Comparison of ENCODE assay signal across 14 cellular contexts in the genomic region with DNA sequence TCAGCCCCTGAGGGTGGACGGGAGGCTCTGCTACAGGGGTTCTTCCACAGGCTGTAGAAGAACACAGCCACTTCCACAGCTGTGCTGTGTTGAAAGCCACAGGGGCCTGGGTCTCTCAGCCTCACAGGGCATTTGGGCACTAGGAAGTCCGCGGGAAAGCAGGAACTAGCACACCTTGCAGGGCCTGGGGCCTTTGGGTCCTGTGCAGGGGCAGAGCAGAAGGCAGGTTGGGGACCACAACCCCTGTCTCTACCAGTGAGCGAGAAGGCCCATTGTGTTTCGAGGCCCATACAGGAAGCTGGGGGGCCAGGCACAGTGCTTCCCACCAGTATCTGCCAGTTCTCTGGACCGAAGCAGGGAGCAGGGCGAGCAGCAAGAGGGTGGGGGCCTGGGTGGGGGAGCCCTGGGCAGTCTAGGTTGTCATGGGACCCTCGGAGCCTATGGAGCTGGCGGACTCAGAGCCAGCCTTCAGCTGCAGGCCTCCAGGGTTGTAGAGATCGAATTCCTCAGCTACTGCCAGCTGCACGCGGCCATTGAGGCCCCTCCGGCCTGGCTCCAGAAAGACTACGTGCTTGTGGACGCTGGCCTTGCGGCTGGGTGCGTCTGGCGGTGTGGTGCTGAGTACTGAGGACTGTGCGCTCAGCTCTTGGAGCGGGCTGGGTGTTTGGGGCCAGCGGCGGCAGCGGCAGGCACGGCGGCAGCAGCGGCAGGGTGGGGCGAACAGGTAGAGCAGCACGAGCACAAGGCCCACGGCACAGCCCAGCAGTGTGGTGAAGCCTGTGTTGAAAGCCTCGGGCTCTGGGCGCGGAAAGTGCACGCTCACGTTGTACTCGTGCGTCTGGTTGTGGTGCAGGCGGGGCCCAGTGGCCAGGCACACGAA. TPM values are rescaled to one million over a fixed set of nuclear protein-coding genes. Genes with fewer than 3 reads are reported as not detected.
DNase-seq lines count a peak whose midpoint lies in the region; ATAC-seq and TF ChIP-seq lines count a peak whose summit lies in the region.
"Had no signal": no experiment of that assay in that cellular context is flagged by ENCODE, and none has a peak within 500 bp of the region (broad histone marks: within the 10 kb centered on the region; RNA-seq: fewer than 3 reads in every experiment).

No MANE protein-coding gene starts in this region.

- DNase-seq in natural killer cell (no peak), memory B cell (ENCODE audit: low spot score in 2 of 2) (no peak), RKO (ENCODE audit: low spot score) (no peak), thyroid gland (no peak), GM03348 (ENCODE audit: low spot score) (no peak)
- no peak for DNase-seq in natural killer cell treated with Interleukin-12 subunit alpha and Interleukin-12 subunit beta and Interleukin-15 and Interleukin-18, amount 100 ng/mL, for 72 hours (ENCODE audit: low spot score)
- no peak for DNase-seq in activated CD4-positive, alpha-beta memory T cell treated with anti-CD3 and anti-CD28 coated beads, Interleukin-2, amount 10 ng/mL, durations not matched to agents 7 days and 5 days
- DNase-seq: amniotic stem cell; colonic mucosa; NCI-H774; stimulated activated CD4-positive, alpha-beta T cell treated with anti-CD3 and anti-CD28 coated beads, Interleukin-4, amount 100 ng/mL, for 24 hours; stimulated activated naive CD4-positive, alpha-beta T cell had no signal

- H3K36me3 ChIP-seq in thyroid gland: peaks cover 7 to 15% of the 10 kb centered on the region in 2 donors
- H3K36me3 ChIP-seq: colonic mucosa had no signal

- WGBS in thyroid gland, 2 donors: 89 to 92% methylated on average over 30 to 33 of the region's 38 CpGs

- no peaks in the 10 kb centered on the region for H3K27me3 Mint-ChIP-seq in natural killer cell (ENCODE audit: low read depth in 2 of 2)
- no peaks in the 10 kb centered on the region for H3K27me3 Mint-ChIP-seq in natural killer cell treated with Interleukin-12 subunit alpha and Interleukin-12 subunit beta and Interleukin-15 and Interleukin-18, amount 100 ng/mL, for 72 hours
- H3K27me3 Mint-ChIP-seq in activated T-helper 17 cell treated with anti-CD3 and anti-CD28 coated beads, Interleukin-2, amount 50 U/mL, for 72 hours: no peaks in the 10 kb centered on the region
- H3K27me3 Mint-ChIP-seq in memory B cell: no peaks in the 10 kb centered on the region
- H3K27me3 Mint-ChIP-seq in activated CD4-positive, alpha-beta memory T cell treated with anti-CD3 and anti-CD28 coated beads, Interleukin-2, amount 10 ng/mL, durations not matched to agents 7 days and 5 days: no peaks in the 10 kb centered on the region

- H3K4me1 Mint-ChIP-seq in natural killer cell: peaks cover 21 to 41% of the 10 kb centered on the region in 2 donors
- peaks cover 24 to 39% of the 10 kb centered on the region in 2 donors for H3K4me1 Mint-ChIP-seq in natural killer cell treated with Interleukin-12 subunit alpha and Interleukin-12 subunit beta and Interleukin-15 and Interleukin-18, amount 100 ng/mL, for 72 hours (ENCODE audit: low read depth in 2 of 2)
- H3K4me1 Mint-ChIP-seq in activated T-helper 17 cell treated with anti-CD3 and anti-CD28 coated beads, Interleukin-2, amount 50 U/mL, for 72 hours: peaks cover 8% of the 10 kb centered on the region
- peaks cover 19% of the 10 kb centered on the region for H3K4me1 Mint-ChIP-seq in memory B cell
- peaks cover 43% of the 10 kb centered on the region for H3K4me1 Mint-ChIP-seq in activated CD4-positive, alpha-beta memory T cell treated with anti-CD3 and anti-CD28 coated beads, Interleukin-2, amount 10 ng/mL, durations not matched to agents 7 days and 5 days

- H3K27ac Mint-ChIP-seq in natural killer cell (no peak overlapping the region), memory B cell (no peak overlapping the region)
- no peak overlapping the region for H3K27ac Mint-ChIP-seq in natural killer cell treated with Interleukin-12 subunit alpha and Interleukin-12 subunit beta and Interleukin-15 and Interleukin-18, amount 100 ng/mL, for 72 hours
- H3K27ac Mint-ChIP-seq in activated T-helper 17 cell treated with anti-CD3 and anti-CD28 coated beads, Interleukin-2, amount 50 U/mL, for 72 hours: no peak overlapping the region
- no peak overlapping the region for H3K27ac Mint-ChIP-seq in activated CD4-positive, alpha-beta memory T cell treated with anti-CD3 and anti-CD28 coated beads, Interleukin-2, amount 10 ng/mL, durations not matched to agents 7 days and 5 days

- no peaks in the 10 kb centered on the region for H3K9me3 Mint-ChIP-seq in natural killer cell
- H3K9me3 Mint-ChIP-seq in natural killer cell treated with Interleukin-12 subunit alpha and Interleukin-12 subunit beta and Interleukin-15 and Interleukin-18, amount 100 ng/mL, for 72 hours: no peaks in the 10 kb centered on the region
- H3K9me3 Mint-ChIP-seq in activated T-helper 17 cell treated with anti-CD3 and anti-CD28 coated beads, Interleukin-2, amount 50 U/mL, for 72 hours: no peaks in the 10 kb centered on the region
- H3K9me3 Mint-ChIP-seq in memory B cell: no peaks in the 10 kb centered on the region
- no peaks in the 10 kb centered on the region for H3K9me3 Mint-ChIP-seq in activated CD4-positive, alpha-beta memory T cell treated with anti-CD3 and anti-CD28 coated beads, Interleukin-2, amount 10 ng/mL, durations not matched to agents 7 days and 5 days

- intact Hi-C loops in natural killer cell (cut with micrococcal nuclease) (loop anchor here (2.0 kb wide), 1 partner anchor 29 kb away; a partner anchor contains a TSS), thyroid gland (cut with DNase I) (no loop called here)

- POLR2A ChIA-PET in activated CD4-positive, alpha-beta memory T cell treated with anti-CD3 and anti-CD28 coated beads, Interleukin-2, amount 10 ng/mL, durations not matched to agents 7 days and 5 days (lab: Charles Lee): interaction anchor here (1.3 to 2.2 kb wide), 2 partner anchors 10 to 17 kb away, joined by 5 to 6 read pairs; no protein-coding TSS in a partner anchor

- TF ChIP-seq POLR2A in thyroid gland (IDR thresholded peaks at IDR 0.05): no peak

- no peaks in the 10 kb centered on the region for H3K36me3 Mint-ChIP-seq in natural killer cell
- H3K36me3 Mint-ChIP-seq in natural killer cell treated with Interleukin-12 subunit alpha and Interleukin-12 subunit beta and Interleukin-15 and Interleukin-18, amount 100 ng/mL, for 72 hours: no peaks in the 10 kb centered on the region
- H3K36me3 Mint-ChIP-seq in activated T-helper 17 cell treated with anti-CD3 and anti-CD28 coated beads, Interleukin-2, amount 50 U/mL, for 72 hours (ENCODE audit: low read depth): peaks cover 30% of the 10 kb centered on the region
- H3K36me3 Mint-ChIP-seq in memory B cell: peaks cover 2% of the 10 kb centered on the region
- H3K36me3 Mint-ChIP-seq in activated CD4-positive, alpha-beta memory T cell treated with anti-CD3 and anti-CD28 coated beads, Interleukin-2, amount 10 ng/mL, durations not matched to agents 7 days and 5 days (ENCODE audit: low read depth): peaks cover 35% of the 10 kb centered on the region

- peak overlapping the region; percentile 49 for H3K4me3 Mint-ChIP-seq in natural killer cell
- no peak overlapping the region for H3K4me3 Mint-ChIP-seq in natural killer cell treated with Interleukin-12 subunit alpha and Interleukin-12 subunit beta and Interleukin-15 and Interleukin-18, amount 100 ng/mL, for 72 hours
- H3K4me3 Mint-ChIP-seq in activated T-helper 17 cell treated with anti-CD3 and anti-CD28 coated beads, Interleukin-2, amount 50 U/mL, for 72 hours: peak overlapping the region; percentile 81
- H3K4me3 Mint-ChIP-seq in memory B cell: peak overlapping the region; percentile 46
- H3K4me3 Mint-ChIP-seq in activated CD4-positive, alpha-beta memory T cell treated with anti-CD3 and anti-CD28 coated beads, Interleukin-2, amount 10 ng/mL, durations not matched to agents 7 days and 5 days: no peak overlapping the region

- TF ChIP-seq CTCF in natural killer cell (IDR thresholded peaks at IDR 0.05) (no peak), thyroid gland (IDR thresholded peaks at IDR 0.05) (no peak)

- H3K27me3 ChIP-seq in thyroid gland: no peaks in the 10 kb centered on the region
- H3K27me3 ChIP-seq: colonic mucosa had no signal

- no peak overlapping the region for H3K4me3 ChIP-seq in thyroid gland (replicated peaks in 1 of 3)
- H3K4me3 ChIP-seq: colonic mucosa had no signal

- H3K4me1 ChIP-seq in thyroid gland: peaks cover 17 to 22% of the 10 kb centered on the region in 2 donors

- H3K27ac ChIP-seq in thyroid gland: no peak overlapping the region
- H3K27ac ChIP-seq: colonic mucosa had no signal

- H3K9me3 ChIP-seq in thyroid gland: no peaks in the 10 kb centered on the region
- H3K9me3 ChIP-seq: colonic mucosa had no signal

- CTCF ChIA-PET in activated CD4-positive, alpha-beta memory T cell treated with anti-CD3 and anti-CD28 coated beads, Interleukin-2, amount 10 ng/mL, durations not matched to agents 7 days and 5 days (lab: Charles Lee): interaction anchor here (2.4 kb wide), 1 partner anchor 85 kb away, joined by 7 read pairs; a partner anchor contains a TSS

- no peak for ATAC-seq in natural killer cell
- no peak for ATAC-seq in natural killer cell treated with Interleukin-12 subunit alpha and Interleukin-12 subunit beta and Interleukin-15 and Interleukin-18, amount 100 ng/mL, for 72 hours
- no peak for ATAC-seq in activated T-helper 17 cell treated with anti-CD3 and anti-CD28 coated beads, Interleukin-2, amount 50 U/mL, for 72 hours (replicated peaks)
- no peak for ATAC-seq in memory B cell (ENCODE audit: low read depth)
- ATAC-seq: Right ventricle myocardium inferior had no signal

RNA-seq across cellular contexts. Expression of a gene that starts 1.7 kb away (rescaled TPM):
- total RNA-seq in natural killer cell: 1 to 10 TPM in 2 of 3 donors, not detected in 1; 1.3 to 1.9 TPM
- 1 to 10 TPM; 1.0 to 2.0 TPM for total RNA-seq in natural killer cell treated with Interleukin-12 subunit alpha and Interleukin-12 subunit beta and Interleukin-15 and Interleukin-18, amount 100 ng/mL, for 72 hours
- under 1 TPM in 1 of 2 donors, not detected in 1; 0.29 TPM for total RNA-seq in activated T-helper 17 cell treated with anti-CD3 and anti-CD28 coated beads, Interleukin-2, amount 50 U/mL, for 72 hours
- total RNA-seq in thyroid gland: 1 to 10 TPM in 2 of 4 donors, under 1 TPM in 2; 0.40 to 2.8 (median 1.0) TPM
- under 1 TPM; 0.23 to 0.28 TPM for total RNA-seq in activated CD4-positive, alpha-beta memory T cell treated with anti-CD3 and anti-CD28 coated beads, Interleukin-2, amount 10 ng/mL, durations not matched to agents 7 days and 5 days
- total RNA-seq: Right ventricle myocardium inferior had no signal

RNA-seq across cellular contexts. Expression of a gene that starts 6.0 kb away (rescaled TPM):
- 10 to 100 TPM; 24.1 to 28.9 (median 27.5) TPM for total RNA-seq in natural killer cell
- 100 to 1,000 TPM in 1 of 2 donors, 10 to 100 TPM in 1; 83.5 to 110 TPM for total RNA-seq in natural killer cell treated with Interleukin-12 subunit alpha and Interleukin-12 subunit beta and Interleukin-15 and Interleukin-18, amount 100 ng/mL, for 72 hours
- total RNA-seq in activated T-helper 17 cell treated with anti-CD3 and anti-CD28 coated beads, Interleukin-2, amount 50 U/mL, for 72 hours: 10 to 100 TPM; 22.4 to 38.7 TPM
- total RNA-seq in thyroid gland: 10 to 100 TPM; 28.5 to 85.6 (median 57.7) TPM
- 10 to 100 TPM; 48.2 to 49.0 TPM for total RNA-seq in activated CD4-positive, alpha-beta memory T cell treated with anti-CD3 and anti-CD28 coated beads, Interleukin-2, amount 10 ng/mL, durations not matched to agents 7 days and 5 days

RNA-seq across cellular contexts. Expression of a gene that starts 28.4 kb away (rescaled TPM):
- total RNA-seq in natural killer cell (10 to 100 TPM; 48.5 to 58.7 (median 55.6) TPM), thyroid gland (10 to 100 TPM; 25.9 to 36.8 (median 33.5) TPM)
- total RNA-seq in natural killer cell treated with Interleukin-12 subunit alpha and Interleukin-12 subunit beta and Interleukin-15 and Interleukin-18, amount 100 ng/mL, for 72 hours: 10 to 100 TPM; 45.6 to 67.9 TPM
- 10 to 100 TPM; 22.8 to 44.5 TPM for total RNA-seq in activated T-helper 17 cell treated with anti-CD3 and anti-CD28 coated beads, Interleukin-2, amount 50 U/mL, for 72 hours
- total RNA-seq in activated CD4-positive, alpha-beta memory T cell treated with anti-CD3 and anti-CD28 coated beads, Interleukin-2, amount 10 ng/mL, durations not matched to agents 7 days and 5 days: 10 to 100 TPM; 35.5 to 38.3 TPM

RNA-seq across cellular contexts. Expression of a gene that starts 28.5 kb away (rescaled TPM):
- 10 to 100 TPM in 2 of 3 donors, 1 to 10 TPM in 1; 9.5 to 19.1 (median 15.2) TPM for total RNA-seq in natural killer cell
- total RNA-seq in natural killer cell treated with Interleukin-12 subunit alpha and Interleukin-12 subunit beta and Interleukin-15 and Interleukin-18, amount 100 ng/mL, for 72 hours: 1 to 10 TPM; 4.2 to 6.8 TPM
- 10 to 100 TPM in 1 of 2 donors, 1 to 10 TPM in 1; 8.4 to 28.2 TPM for total RNA-seq in activated T-helper 17 cell treated with anti-CD3 and anti-CD28 coated beads, Interleukin-2, amount 50 U/mL, for 72 hours
- 10 to 100 TPM; 21.5 to 43.5 (median 40.7) TPM for total RNA-seq in thyroid gland
- total RNA-seq in activated CD4-positive, alpha-beta memory T cell treated with anti-CD3 and anti-CD28 coated beads, Interleukin-2, amount 10 ng/mL, durations not matched to agents 7 days and 5 days: 10 to 100 TPM in 1 of 2 experiments, 1 to 10 TPM in 1; 8.6 to 12.4 TPM

RNA-seq across cellular contexts. Expression of a gene that starts 43.6 kb away (rescaled TPM):
- total RNA-seq in natural killer cell (10 to 100 TPM; 62.8 to 95.7 (median 77.5) TPM), thyroid gland (100 to 1,000 TPM in 3 of 4 donors, 10 to 100 TPM in 1; 92.2 to 219 (median 185) TPM)
- 100 to 1,000 TPM; 134 to 235 TPM for total RNA-seq in natural killer cell treated with Interleukin-12 subunit alpha and Interleukin-12 subunit beta and Interleukin-15 and Interleukin-18, amount 100 ng/mL, for 72 hours
- 100 to 1,000 TPM in 1 of 2 donors, 10 to 100 TPM in 1; 88.6 to 184 TPM for total RNA-seq in activated T-helper 17 cell treated with anti-CD3 and anti-CD28 coated beads, Interleukin-2, amount 50 U/mL, for 72 hours
- 100 to 1,000 TPM; 132 to 136 TPM for total RNA-seq in activated CD4-positive, alpha-beta memory T cell treated with anti-CD3 and anti-CD28 coated beads, Interleukin-2, amount 10 ng/mL, durations not matched to agents 7 days and 5 days

Comparison
In these comparisons a context has a peak if more than half of its experiments do, and no peak if none do; other contexts are left out.
1. H3K4me3 Mint-ChIP-seq: peak in natural killer cell (single experiment), activated T-helper 17 cell treated with anti-CD3 and anti-CD28 coated beads, Interleukin-2, amount 50 U/mL, for 72 hours (single experiment) and memory B cell (single experiment); none in natural killer cell treated with Interleukin-12 subunit alpha and Interleukin-12 subunit beta and Interleukin-15 and Interleukin-18, amount 100 ng/mL, for 72 hours (single experiment) and activated CD4-positive, alpha-beta memory T cell treated with anti-CD3 and anti-CD28 coated beads, Interleukin-2, amount 10 ng/mL, durations not matched to agents 7 days and 5 days (single experiment).